ENCODE assay signal across 22 cellular contexts in the genomic region with DNA sequence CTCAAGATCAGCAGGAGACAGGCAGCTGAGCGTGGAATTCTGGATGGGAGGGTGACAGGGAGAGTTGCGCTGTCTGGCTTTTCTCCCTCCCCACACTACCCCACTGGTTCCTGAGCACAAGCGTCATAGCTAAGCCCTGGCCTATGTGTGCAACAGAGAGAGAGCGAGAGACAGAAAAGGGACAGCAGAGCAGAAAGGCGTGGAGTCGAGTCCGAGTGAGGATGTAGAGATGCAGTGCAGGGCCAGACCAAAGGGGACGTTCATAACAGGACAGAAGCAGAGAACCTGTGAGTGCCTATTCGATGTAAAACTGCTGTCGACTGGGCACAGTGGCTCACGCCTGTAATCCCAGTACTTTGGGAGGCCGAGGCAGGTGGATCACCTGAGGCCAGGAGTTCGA.
"Had no signal": no experiment of that assay in that cellular context is flagged by ENCODE, and none has a peak within 500 bp of the region (broad histone marks: within the 10 kb centered on the region; RNA-seq: fewer than 3 reads in every experiment).

No MANE protein-coding gene starts in this region.

- H3K27ac ChIP-seq: ascending aorta, cardiac muscle cell, RWPE1, VCaP had no signal

- H3K27me3 ChIP-seq: ascending aorta had no signal

- DNase-seq: activated CD4-positive, alpha-beta memory T cell treated with anti-CD3 and anti-CD28 coated beads, Interleukin-2, amount 10 ng/mL, durations not matched to agents 7 days and 5 days; activated CD4-positive, alpha-beta T cell treated with anti-CD3 and anti-CD28 coated beads for 1 hour; activated CD4-positive, alpha-beta T cell treated with anti-CD3 and anti-CD28 coated beads for 48 hours; activated CD4-positive, CD25-positive, alpha-beta regulatory T cell; activated gamma-delta T cell; activated naive CD4-positive, alpha-beta T cell treated with Interleukin-2 at 50 U/mL for 16 hours; activated naive CD8-positive, alpha-beta T cell treated with anti-CD3 and anti-CD28 coated beads, Interleukin-2, amount 10 ng/mL, durations not matched to agents 7 days and 5 days; activated T-cell treated with anti-CD3 and anti-CD28 coated beads, Interleukin-2, amount 50 U/mL, for 24 hours; amygdala; NCI-H2029 treated with DMSO at 0.1 percent for 48 hours; NCI-H524 treated with DMSO at 0.1 percent for 48 hours; PC-3; Right ventricle myocardium superior; SW 1271; T-helper 1 cell; T-helper 2 cell; T-helper 9 cell had no signal

- H3K9me3 ChIP-seq: ascending aorta had no signal

- H3K4me1 ChIP-seq: ascending aorta had no signal

- H3K36me3 ChIP-seq: ascending aorta, cardiac muscle cell had no signal

- H3K4me3 ChIP-seq: ascending aorta, cardiac muscle cell, K562 had no signal

- ATAC-seq: K562, PC-3 had no signal
